ENCODE assay signal across 7 cellular contexts in the genomic region with DNA sequence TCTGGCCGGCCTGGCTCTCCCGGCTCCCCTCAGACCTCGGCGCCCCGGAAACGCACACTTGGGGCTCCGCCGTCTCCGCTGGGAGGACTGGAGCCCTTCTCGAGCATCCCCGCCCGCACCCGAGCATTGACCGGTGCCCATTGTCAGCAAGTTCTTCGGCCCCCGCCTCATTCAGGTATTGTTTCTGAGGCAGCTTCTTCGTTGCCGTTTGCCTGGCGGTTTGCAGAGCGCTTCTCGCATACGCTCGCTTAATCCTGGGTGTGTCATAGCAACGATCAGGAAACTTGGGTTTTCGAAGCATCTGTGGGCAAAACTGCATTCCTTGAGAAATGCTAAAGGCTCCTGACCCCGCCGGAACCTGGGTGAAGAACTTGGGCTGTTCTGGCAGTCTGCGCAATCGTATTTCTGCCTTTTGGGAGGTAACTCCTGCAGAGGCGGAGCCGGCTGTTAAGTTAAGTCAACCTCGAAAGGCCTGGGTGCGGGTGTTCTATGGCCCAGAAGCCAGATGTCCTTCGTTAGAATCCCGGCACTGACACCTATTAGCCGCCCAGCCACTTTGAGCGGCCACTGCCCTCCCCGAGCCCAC. TPM values are rescaled to one million over a fixed set of nuclear protein-coding genes. Genes with fewer than 3 reads are reported as not detected.
DNase-seq lines count a peak whose midpoint lies in the region; ATAC-seq, FAIRE-seq and TF ChIP-seq lines count a peak whose summit lies in the region.

No MANE protein-coding gene starts in this region.

- H3K4me1 Mint-ChIP-seq in activated B cell treated with CpG ODN at 0.5 μM for 24 hours (peaks cover 43% of the 10 kb centered on the region), endodermal cell (peaks cover 36% of the 10 kb centered on the region)

- no peak for TF ChIP-seq POLR2A in GM12891 (IDR thresholded peaks at IDR 0.05; ENCODE audit: low read depth, low read length)
- no peak for TF ChIP-seq POLR2A in NB4 (IDR thresholded peaks at IDR 0.05; ENCODE audit: extremely low read depth, insufficient read length)

- H3K36me3 Mint-ChIP-seq in activated B cell treated with CpG ODN at 0.5 μM for 24 hours (ENCODE audit: low read depth): peaks cover 4% of the 10 kb centered on the region
- peaks cover 12% of the 10 kb centered on the region for H3K36me3 Mint-ChIP-seq in endodermal cell (ENCODE audit: low read depth)

- peak; percentile 87 for FAIRE-seq in GM12891 (lab: Jason Lieb, UNC)

- ATAC-seq in activated B cell treated with CpG ODN at 0.5 μM for 24 hours (ENCODE audit: low read depth): peak; percentile 3

- 1 to 2% methylated on average over 31 to 38 of the region's 38 CpGs for WGBS in endodermal cell (ENCODE audit: insufficient coverage in 1 of 2, insufficient read length in 1 of 2), 2 experiments

- POLR2A ChIA-PET in HEK293 (lab: Yijun Ruan, JAX): interaction anchor here (0.6 to 1.2 kb wide), 2 partner anchors 28 to 880 kb away, joined by 3 to 4 read pairs; a partner anchor contains a TSS
- POLR2A ChIA-PET in activated B cell treated with CpG ODN at 0.5 μM for 24 hours (lab: Charles Lee): interaction anchor here (1.3 to 1.6 kb wide), 2 partner anchors 17 to 27 kb away, joined by 4 to 5 read pairs; no protein-coding TSS in a partner anchor

- DNase-seq in GM12891 (ENCODE audit: insufficient read length, low spot score) (peak; percentile 30), NB4 (ENCODE audit: low read depth) (peak; percentile 61), activated B cell treated with CpG ODN at 0.5 μM for 24 hours (no peak), endodermal cell (peak; percentile 81), midbrain (lab: John Stamatoyannopoulos, UW) (peak; percentile 11)
- DNase-seq in stimulated activated CD8-positive, alpha-beta memory T cell treated with anti-CD3 and anti-CD28 coated beads, Interleukin-7, amount 100 ng/mL, for 4 hours (ENCODE audit: low read depth in 2 of 2): peak; percentile 8 to 16

- H3K9me3 Mint-ChIP-seq in activated B cell treated with CpG ODN at 0.5 μM for 24 hours (no peaks in the 10 kb centered on the region), endodermal cell (peaks cover 5% of the 10 kb centered on the region)

- H3K27me3 Mint-ChIP-seq in activated B cell treated with CpG ODN at 0.5 μM for 24 hours (no peaks in the 10 kb centered on the region), endodermal cell (ENCODE audit: insufficient read depth) (no peaks in the 10 kb centered on the region)

- CTCF ChIA-PET in HEK293 (lab: Yijun Ruan, JAX): no interaction called here
- CTCF ChIA-PET in activated B cell treated with CpG ODN at 0.5 μM for 24 hours (lab: Charles Lee): no interaction called here

- TF ChIP-seq CTCF in HEK293 (tag by site-specific recombination; IDR thresholded peaks at IDR 0.05) (no peak), NB4 (IDR thresholded peaks at IDR 0.05; ENCODE audit: low read depth, low read length) (no peak), activated B cell treated with CpG ODN at 0.5 μM for 24 hours (IDR thresholded peaks at IDR 0.05) (no peak), endodermal cell (conservative IDR thresholded peaks at IDR 0.05) (no peak)

- no peaks in the 10 kb centered on the region for H3K9me3 ChIP-seq in HEK293 (ENCODE audit: control insufficient read depth, insufficient read depth, low read depth, low read length)
- no peaks in the 10 kb centered on the region for H3K9me3 ChIP-seq in endodermal cell (ENCODE audit: control insufficient read depth, low read length)

- peak overlapping the region; percentile 89 for H3K4me3 Mint-ChIP-seq in activated B cell treated with CpG ODN at 0.5 μM for 24 hours
- H3K4me3 Mint-ChIP-seq in endodermal cell: peak overlapping the region; percentile 89

- peaks cover 18% of the 10 kb centered on the region for H3K4me1 ChIP-seq in HEK293 (ENCODE audit: control insufficient read depth, insufficient read depth, low read length)
- H3K4me1 ChIP-seq in endodermal cell (ENCODE audit: control insufficient read depth, insufficient read depth, low read length): peaks cover 6% of the 10 kb centered on the region

- H3K27ac ChIP-seq in HEK293 (ENCODE audit: extremely low read depth, low read depth, low read length): peak overlapping the region; percentile 34; the same call in 1 of the 2 replicates
- H3K27ac ChIP-seq in endodermal cell (ENCODE audit: low read depth, low read length): peak overlapping the region; percentile 18

- intact Hi-C loops in activated B cell treated with CpG ODN at 0.5 μM for 24 hours (cut with micrococcal nuclease): loop anchor here (1.0 kb wide), 4 partner anchors 27 to 830 kb away; a partner anchor contains a TSS

- H3K27me3 ChIP-seq in endodermal cell (ENCODE audit: control insufficient read depth, insufficient read depth, low read length, poor library complexity, severe bottlenecking): no peaks in the 10 kb centered on the region

- H3K36me3 ChIP-seq in HEK293 (ENCODE audit: control insufficient read depth in 2 of 2, insufficient read depth in 1 of 2, low read length in 2 of 2): no peaks in the 10 kb centered on the region
- H3K36me3 ChIP-seq in endodermal cell (ENCODE audit: control insufficient read depth, insufficient read depth, low read length): no peaks in the 10 kb centered on the region

- peak overlapping the region; percentile 77 for H3K9ac ChIP-seq in endodermal cell (ENCODE audit: extremely low read depth, low read length, poor library complexity, severe bottlenecking)

- H3K27ac Mint-ChIP-seq in activated B cell treated with CpG ODN at 0.5 μM for 24 hours (peak overlapping the region; percentile 63), endodermal cell (peak overlapping the region; percentile 92)

- peak overlapping the region; percentile 80 for H3K4me3 ChIP-seq in HEK293 (ENCODE audit: low read depth, low read length)
- peak overlapping the region; percentile 89 for H3K4me3 ChIP-seq in NB4 (ENCODE audit: low read depth, low read length)
- peak overlapping the region; percentile 97 for H3K4me3 ChIP-seq in endodermal cell (ENCODE audit: low read length)

TF ChIP-seq in GM12891, 5 proteins besides CTCF, POLR2A, EP300 and RAD21:
- TF ChIP-seq SPI1 (IDR thresholded peaks at IDR 0.05; ENCODE audit: low read depth, low read length) (no peak), POU2F2 (IDR thresholded peaks at IDR 0.05; ENCODE audit: low read depth, low read length) (no peak), TAF1 (IDR thresholded peaks at IDR 0.05; ENCODE audit: low read depth, low read length) (no peak), PAX5 (IDR thresholded peaks at IDR 0.05; ENCODE audit: insufficient read depth, low read length, severe bottlenecking) (no peak)
TF ChIP-seq in GM12891: peak in this region for 0.

TF ChIP-seq in HEK293, 187 proteins besides CTCF, POLR2A, EP300 and RAD21 (continues in another document):
- TF ChIP-seq, protein P1, sequence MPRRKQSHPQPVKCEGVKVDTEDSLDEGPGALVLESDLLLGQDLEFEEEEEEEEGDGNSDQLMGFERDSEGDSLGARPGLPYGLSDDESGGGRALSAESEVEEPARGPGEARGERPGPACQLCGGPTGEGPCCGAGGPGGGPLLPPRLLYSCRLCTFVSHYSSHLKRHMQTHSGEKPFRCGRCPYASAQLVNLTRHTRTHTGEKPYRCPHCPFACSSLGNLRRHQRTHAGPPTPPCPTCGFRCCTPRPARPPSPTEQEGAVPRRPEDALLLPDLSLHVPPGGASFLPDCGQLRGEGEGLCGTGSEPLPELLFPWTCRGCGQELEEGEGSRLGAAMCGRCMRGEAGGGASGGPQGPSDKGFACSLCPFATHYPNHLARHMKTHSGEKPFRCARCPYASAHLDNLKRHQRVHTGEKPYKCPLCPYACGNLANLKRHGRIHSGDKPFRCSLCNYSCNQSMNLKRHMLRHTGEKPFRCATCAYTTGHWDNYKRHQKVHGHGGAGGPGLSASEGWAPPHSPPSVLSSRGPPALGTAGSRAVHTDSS (tag by site-specific recombination; IDR thresholded peaks at IDR 0.05): 0 out of 2 replicates have a peak, but pooled peaks have one; percentile 4
- TF ChIP-seq TRIM28 (IDR thresholded peaks at IDR 0.05; ENCODE audit: borderline replicate concordance, low read length) (no peak), ZNF624 (tag by site-specific recombination; IDR thresholded peaks at IDR 0.05) (no peak), ZSCAN16 (tag by site-specific recombination; IDR thresholded peaks at IDR 0.05) (0 out of 2 replicates have a peak, but pooled peaks have one; percentile 22), BCL11B (tag by site-specific recombination; IDR thresholded peaks at IDR 0.05; ENCODE audit: low read depth) (0 out of 2 replicates have a peak, but pooled peaks have one; percentile 14), ZBTB8A (tag by site-specific recombination; IDR thresholded peaks at IDR 0.05) (peak; percentile 9; the same call in 1 of the 2 replicates), ZNF600 (tag by site-specific recombination; IDR thresholded peaks at IDR 0.05) (peak; percentile 89), ZNF335 (tag by site-specific recombination; conservative IDR thresholded peaks at IDR 0.05) (peak; percentile 23), ZNF791 (tag by site-specific recombination; IDR thresholded peaks at IDR 0.05) (no peak), ZNF510 (tag by site-specific recombination; IDR thresholded peaks at IDR 0.05; ENCODE audit: insufficient replicate concordance) (no peak)
- TF ChIP-seq, protein P2, sequence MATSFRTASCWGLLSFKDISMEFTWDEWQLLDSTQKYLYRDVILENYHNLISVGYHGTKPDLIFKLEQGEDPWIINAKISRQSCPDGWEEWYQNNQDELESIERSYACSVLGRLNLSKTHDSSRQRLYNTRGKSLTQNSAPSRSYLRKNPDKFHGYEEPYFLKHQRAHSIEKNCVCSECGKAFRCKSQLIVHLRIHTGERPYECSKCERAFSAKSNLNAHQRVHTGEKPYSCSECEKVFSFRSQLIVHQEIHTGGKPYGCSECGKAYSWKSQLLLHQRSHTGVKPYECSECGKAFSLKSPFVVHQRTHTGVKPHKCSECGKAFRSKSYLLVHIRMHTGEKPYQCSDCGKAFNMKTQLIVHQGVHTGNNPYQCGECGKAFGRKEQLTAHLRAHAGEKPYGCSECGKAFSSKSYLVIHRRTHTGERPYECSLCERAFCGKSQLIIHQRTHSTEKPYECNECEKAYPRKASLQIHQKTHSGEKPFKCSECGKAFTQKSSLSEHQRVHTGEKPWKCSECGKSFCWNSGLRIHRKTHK (tag by site-specific recombination; IDR thresholded peaks at IDR 0.05): no peak

RNA-seq across cellular contexts. Expression of a gene that starts 0.5 kb away (rescaled TPM):
- 12.4 TPM for polyA plus RNA-seq in GM12891 (2012; ENCODE audit: low read depth, missing spikeins)
- total RNA-seq in activated B cell treated with CpG ODN at 0.5 μM for 24 hours (11.4 and 15.3 TPM in 2 replicates), endodermal cell (10 to 100 TPM; 43.7 to 44.4 TPM)
- 37.3 TPM for polyA plus RNA-seq in endodermal cell (2013, experiment 1 of 2)
- polyA plus RNA-seq in endodermal cell (2013, experiment 2 of 2): 40.1 TPM

RNA-seq across cellular contexts. Expression of a gene that starts 0.7 kb away (rescaled TPM):
- 3.5 TPM for polyA plus RNA-seq in GM12891 (2012; ENCODE audit: low read depth, missing spikeins)
- total RNA-seq in activated B cell treated with CpG ODN at 0.5 μM for 24 hours (19.4 and 21.0 TPM in 2 replicates), endodermal cell (10 to 100 TPM in 1 of 2 donors, 1 to 10 TPM in 1; 9.7 to 14.1 TPM)
- 7.8 TPM for polyA plus RNA-seq in endodermal cell (2013, experiment 1 of 2)
- 7.7 TPM for polyA plus RNA-seq in endodermal cell (2013, experiment 2 of 2)

RNA-seq across cellular contexts. Expression of a gene that starts 28.1 kb away (rescaled TPM):
- not detected for polyA plus RNA-seq in GM12891 (2012; ENCODE audit: low read depth, missing spikeins)
- total RNA-seq in activated B cell treated with CpG ODN at 0.5 μM for 24 hours (0.51 and 1.2 TPM in 2 replicates), endodermal cell (1 to 10 TPM; 3.8 to 6.2 TPM)
- polyA plus RNA-seq in endodermal cell (2013, experiment 1 of 2): 6.2 TPM
- 7.3 TPM for polyA plus RNA-seq in endodermal cell (2013, experiment 2 of 2)
